ENCODE assay signal across 25 cellular contexts in the genomic region with DNA sequence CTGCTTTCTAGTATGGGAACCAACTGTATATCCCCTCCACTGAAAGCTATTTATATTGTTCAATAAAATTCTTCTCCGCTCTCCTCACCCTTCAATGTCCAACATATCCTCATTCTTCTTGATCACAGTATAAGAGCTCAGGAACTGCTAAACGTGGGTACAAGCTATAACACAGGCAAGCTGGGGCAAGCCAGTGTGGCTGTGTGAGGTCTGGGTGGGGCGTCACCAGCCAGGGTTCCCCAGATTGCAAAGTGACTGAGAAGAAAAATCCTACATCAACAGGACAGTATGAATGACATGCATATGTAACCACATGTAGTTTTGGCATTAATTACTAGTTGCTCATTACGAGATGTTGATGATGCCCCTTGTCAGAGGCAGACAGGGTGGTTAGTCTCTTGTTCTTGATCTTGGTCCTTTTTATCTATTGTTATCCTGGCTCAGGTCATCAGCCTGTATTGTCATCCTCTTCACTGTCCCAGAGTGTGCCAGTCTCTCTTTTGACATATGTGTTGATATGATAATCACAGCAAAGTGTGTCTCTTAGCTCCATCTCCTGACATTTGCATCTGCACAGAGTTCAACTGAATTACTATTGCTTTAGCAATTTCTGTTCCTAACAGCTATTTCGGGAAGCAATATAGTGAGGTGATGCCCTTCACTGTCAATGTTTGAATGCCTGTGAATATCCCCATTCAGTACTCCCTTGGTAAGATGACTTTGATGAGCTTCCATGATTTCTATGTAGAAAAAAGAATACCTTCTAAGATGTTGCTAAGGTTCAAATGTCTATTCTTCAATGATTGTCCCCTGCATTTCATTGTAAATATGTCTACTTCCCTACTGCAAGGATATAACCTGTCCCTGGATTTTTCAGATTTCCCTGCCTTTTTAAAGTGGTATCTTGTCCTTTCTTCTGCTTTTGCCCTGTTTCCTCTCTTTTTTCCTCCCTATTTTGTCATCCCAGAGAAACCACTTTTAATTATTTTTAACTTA.
"Had no signal": no experiment of that assay in that cellular context is flagged by ENCODE, and none has a peak within 500 bp of the region (broad histone marks: within the 10 kb centered on the region; RNA-seq: fewer than 3 reads in every experiment).

No MANE protein-coding gene starts in this region.

- FAIRE-seq: K562, TTC549 had no signal

- H3K4me1 Mint-ChIP-seq: activated CD4-positive, alpha-beta T cell treated with anti-CD3 and anti-CD28 coated beads, Interleukin-2, amount 10 ng/mL, durations not matched to agents 24 days and 14 days; activated naive CD4-positive, alpha-beta T cell treated with anti-CD3 and anti-CD28 coated beads, Interleukin-2, amount 50 U/mL, for 24 hours; activated T-helper 17 cell treated with anti-CD3 and anti-CD28 coated beads, Interleukin-2, amount 50 U/mL, for 72 hours; brain had no signal

- H3K27me3 ChIP-seq: cardiac muscle cell, SJSA1 had no signal

- ATAC-seq: activated CD8-positive, alpha-beta T cell treated with anti-CD3 and anti-CD28 coated beads for 36 hours; activated T-cell treated with anti-CD3 and anti-CD28 coated beads, Interleukin-2, amount 50 U/mL, for 72 hours; activated T-helper 17 cell treated with anti-CD3 and anti-CD28 coated beads, Interleukin-2, amount 50 U/mL, for 72 hours; K562; Panc1 had no signal

- H3K4me3 Mint-ChIP-seq: activated CD4-positive, alpha-beta T cell treated with anti-CD3 and anti-CD28 coated beads, Interleukin-2, amount 10 ng/mL, durations not matched to agents 24 days and 14 days; activated CD8-positive, alpha-beta T cell treated with anti-CD3 and anti-CD28 coated beads for 36 hours; activated naive CD4-positive, alpha-beta T cell treated with anti-CD3 and anti-CD28 coated beads, Interleukin-2, amount 50 U/mL, for 24 hours; activated T-cell treated with anti-CD3 and anti-CD28 coated beads, Interleukin-2, amount 50 U/mL, for 72 hours; activated T-helper 17 cell treated with anti-CD3 and anti-CD28 coated beads, Interleukin-2, amount 50 U/mL, for 72 hours; brain; T-helper 1 cell treated with Interleukin-12 subunit alpha and Interleukin-12 subunit beta and Interleukin-4 antibody, amounts not matched to agents 30 μg/mL and 1 μg/mL, for 36 hours; T-helper 2 cell treated with Interferon-gamma antibody and Interleukin-4, amounts not matched to agents 5 μg/mL and 100 μg/mL, for 36 hours had no signal

- H3K27me3 Mint-ChIP-seq: activated CD4-positive, alpha-beta T cell treated with anti-CD3 and anti-CD28 coated beads, Interleukin-2, amount 10 ng/mL, durations not matched to agents 24 days and 14 days; activated CD8-positive, alpha-beta T cell treated with anti-CD3 and anti-CD28 coated beads for 36 hours; activated T-helper 17 cell treated with anti-CD3 and anti-CD28 coated beads, Interleukin-2, amount 50 U/mL, for 72 hours had no signal

- H3K27ac Mint-ChIP-seq: activated CD4-positive, alpha-beta T cell treated with anti-CD3 and anti-CD28 coated beads, Interleukin-2, amount 10 ng/mL, durations not matched to agents 24 days and 14 days; activated CD8-positive, alpha-beta T cell treated with anti-CD3 and anti-CD28 coated beads for 36 hours; activated naive CD4-positive, alpha-beta T cell treated with anti-CD3 and anti-CD28 coated beads, Interleukin-2, amount 50 U/mL, for 24 hours; activated T-cell treated with anti-CD3 and anti-CD28 coated beads, Interleukin-2, amount 50 U/mL, for 72 hours; activated T-helper 17 cell treated with anti-CD3 and anti-CD28 coated beads, Interleukin-2, amount 50 U/mL, for 72 hours; brain; T-helper 1 cell treated with Interleukin-12 subunit alpha and Interleukin-12 subunit beta and Interleukin-4 antibody, amounts not matched to agents 30 μg/mL and 1 μg/mL, for 36 hours; T-helper 2 cell treated with Interferon-gamma antibody and Interleukin-4, amounts not matched to agents 5 μg/mL and 100 μg/mL, for 36 hours had no signal

- DNase-seq: activated CD4-positive, alpha-beta T cell treated with anti-CD3 and anti-CD28 coated beads, Interleukin-2, amount 10 ng/mL, durations not matched to agents 24 days and 14 days; activated CD4-positive, alpha-beta T cell treated with anti-CD3 and anti-CD28 coated beads, Interleukin-2, amount 50 U/mL, for 4 hours; activated CD8-positive, alpha-beta T cell treated with anti-CD3 and anti-CD28 coated beads for 36 hours; activated effector memory CD4-positive, alpha-beta T cell treated with anti-CD3 and anti-CD28 coated beads, Interleukin-2, amount 50 U/mL, for 16 hours; activated naive CD4-positive, alpha-beta T cell treated with Interleukin-2 at 50 U/mL for 16 hours; activated T-cell treated with anti-CD3 and anti-CD28 coated beads, Interleukin-2, amount 50 U/mL, for 1 hour; activated T-cell treated with anti-CD3 and anti-CD28 coated beads, Interleukin-2, amount 50 U/mL, for 72 hours; anterior cingulate cortex; NCI-H1105; NCI-H1417 treated with DMSO at 0.1 percent for 48 hours; NCI-H187 treated with DMSO at 0.1 percent for 48 hours; NCI-H2081; NCI-H345; SHP77 treated with DMSO at 0.1 percent for 48 hours; SK-N-SH had no signal

- H3K36me3 ChIP-seq: cardiac muscle cell, SJSA1 had no signal

- H3K9me3 Mint-ChIP-seq: activated CD4-positive, alpha-beta T cell treated with anti-CD3 and anti-CD28 coated beads, Interleukin-2, amount 10 ng/mL, durations not matched to agents 24 days and 14 days; activated T-helper 17 cell treated with anti-CD3 and anti-CD28 coated beads, Interleukin-2, amount 50 U/mL, for 72 hours; T-helper 1 cell treated with Interleukin-12 subunit alpha and Interleukin-12 subunit beta and Interleukin-4 antibody, amounts not matched to agents 30 μg/mL and 1 μg/mL, for 36 hours; T-helper 2 cell treated with Interferon-gamma antibody and Interleukin-4, amounts not matched to agents 5 μg/mL and 100 μg/mL, for 36 hours had no signal

- H3K36me3 Mint-ChIP-seq: activated naive CD4-positive, alpha-beta T cell treated with anti-CD3 and anti-CD28 coated beads, Interleukin-2, amount 50 U/mL, for 24 hours; brain had no signal

- H3K4me3 ChIP-seq: cardiac muscle cell, K562, SJSA1 had no signal
